9 cellular contexts compared by ENCODE assay signal in genomic region chr2:11406492-11407381, GRCh38. TPM values are rescaled to one million over a fixed set of nuclear protein-coding genes. Genes with fewer than 3 reads are reported as not detected.
DNase-seq lines count a peak whose midpoint lies in the region; ATAC-seq lines count a peak whose summit lies in the region.
"Had no signal": no experiment of that assay in that cellular context is flagged by ENCODE, and none has a peak within 500 bp of the region (broad histone marks: within the 10 kb centered on the region; RNA-seq: fewer than 3 reads in every experiment).

No MANE protein-coding gene starts in this region.

- no peak overlapping the region for H3K4me3 ChIP-seq in Karpas-422 (ENCODE audit: low read length)
- H3K4me3 ChIP-seq in mucosa of rectum (ENCODE audit: low read length in 2 of 2) = peak overlapping the region in 1 of 2 donors; percentile 61

- H3K9me3 ChIP-seq in Karpas-422 (ENCODE audit: low read length) = no peaks in the 10 kb centered on the region
- no peaks in the 10 kb centered on the region for H3K9me3 ChIP-seq in mucosa of rectum (ENCODE audit: control insufficient read depth in 2 of 2, low read length in 2 of 2)

- DNase-seq in A172 (ENCODE audit: low spot score) (peak; percentile 70), Karpas-422 (peak; percentile 60), dermis blood vessel endothelial cell (peak; percentile 44), DMS53 (lab: John Stamatoyannopoulos, UW) (no peak), NCI-H2107 (lab: John Stamatoyannopoulos, UW) (no peak)
- DNase-seq: NCI-H446 treated with DMSO at 0.1 percent for 48 hours had no signal

- H3K9ac ChIP-seq in Karpas-422 (ENCODE audit: low read length) (no peak overlapping the region), mucosa of rectum (ENCODE audit: low read depth in 1 of 2, low read length in 2 of 2) (peak overlapping the region in 1 of 2 donors; percentile 65)

- H4K20me1 ChIP-seq in Karpas-422 (ENCODE audit: insufficient read depth, low read depth, low read length) = no peaks in the 10 kb centered on the region

- ATAC-seq in GM18861 (IDR thresholded peaks at IDR 0.05; ENCODE audit: unreplicated experiment) (no peak), GM21423 (IDR thresholded peaks at IDR 0.05; ENCODE audit: unreplicated experiment) (no peak)

- H3K9me2 ChIP-seq in Karpas-422 (replicated peaks; ENCODE audit: insufficient read depth, low read length) = no peaks in the 10 kb centered on the region

- H3K36me3 ChIP-seq in Karpas-422 (ENCODE audit: insufficient read depth, low read length) (no peaks in the 10 kb centered on the region), mucosa of rectum (ENCODE audit: control insufficient read depth in 2 of 2, insufficient read depth in 2 of 2, low read length in 2 of 2) (no peaks in the 10 kb centered on the region)

- H3K79me2 ChIP-seq in Karpas-422 (ENCODE audit: low read length) = no peaks in the 10 kb centered on the region

- no peak overlapping the region for H3K4me2 ChIP-seq in Karpas-422 (ENCODE audit: low read depth, low read length, poor library complexity, severe bottlenecking)

- H3K27ac ChIP-seq in Karpas-422 (ENCODE audit: low read length) (no peak overlapping the region), mucosa of rectum (ENCODE audit: low read depth in 2 of 2, low read length in 2 of 2) (peak overlapping the region; percentile 83 to 93)

- H3K4me1 ChIP-seq in Karpas-422 (ENCODE audit: low read length) (0 out of 2 replicates have a peak, but pooled peaks cover under 1% of the 10 kb centered on the region), mucosa of rectum (ENCODE audit: control insufficient read depth in 2 of 2, insufficient read depth in 2 of 2, low read length in 2 of 2) (peaks cover 25 to 44% of the 10 kb centered on the region in 2 donors)

- no peaks in the 10 kb centered on the region for H3K27me3 ChIP-seq in Karpas-422 (ENCODE audit: low read length)
- H3K27me3 ChIP-seq in mucosa of rectum (ENCODE audit: control insufficient read depth in 2 of 2, insufficient read depth in 2 of 2, low read length in 2 of 2) = no peaks in the 10 kb centered on the region

- H2AFZ ChIP-seq in Karpas-422 (ENCODE audit: low read length) = no peak overlapping the region

RNA-seq across cellular contexts. Expression of gene E2F6, which starts 59.2 kb away (rescaled TPM):
- total RNA-seq in A172 (2014; rRNA removed; shearing (Covaris generic)) = 31.2 and 38.8 TPM in 2 replicates
- 11.5 and 14.6 TPM in 2 replicates for total RNA-seq in Karpas-422 (2014; rRNA removed; shearing (Covaris generic); ENCODE audit: low replicate concordance)
- total RNA-seq in dermis blood vessel endothelial cell = 13.9 and 14.8 TPM in 2 replicates

Comparison
In these comparisons a context has a peak if more than half of its experiments do, and no peak if none do; other contexts are left out.
1. DNase-seq: peak in A172 (single experiment), Karpas-422 (single experiment) and dermis blood vessel endothelial cell (single experiment); none in DMS53 (single experiment) and NCI-H2107 (single experiment).